15 cellular contexts compared by ENCODE assay signal in genomic region chr13:44760434-44760833, GRCh38.
DNase-seq lines count a peak whose midpoint lies in the region; ATAC-seq, FAIRE-seq and TF ChIP-seq lines count a peak whose summit lies in the region.
"Had no signal": no experiment of that assay in that cellular context is flagged by ENCODE, and none has a peak within 500 bp of the region (broad histone marks: within the 10 kb centered on the region; RNA-seq: fewer than 3 reads in every experiment).

No MANE protein-coding gene starts in this region.

- H3K27me3 ChIP-seq in IMR-90 (ENCODE audit: control insufficient read depth, insufficient read depth, low read length) (no peaks in the 10 kb centered on the region), pancreas (no peaks in the 10 kb centered on the region), H9 (ENCODE audit: insufficient read depth, low read length) (no peaks in the 10 kb centered on the region)

- FAIRE-seq in pancreas (lab: Jason Lieb, UNC) = no peak
- FAIRE-seq: colon, endothelial cell of umbilical vein, HTR-8/SVneo had no signal

- peaks cover 14% of the 10 kb centered on the region for H3K9me1 ChIP-seq in IMR-90 (ENCODE audit: insufficient read depth, low read length)

- H3K56ac ChIP-seq in IMR-90 (ENCODE audit: extremely low read depth, insufficient read depth, low read length) = no peak overlapping the region
- no peak overlapping the region for H3K56ac ChIP-seq in H9 (ENCODE audit: insufficient read length, low read depth, low read length)

- H3K9me3 Mint-ChIP-seq in H9 (no peaks in the 10 kb centered on the region), glutamatergic neuron (ENCODE audit: unreplicated experiment) (no peaks in the 10 kb centered on the region)
- H3K9me3 Mint-ChIP-seq in activated CD8-positive, alpha-beta T cell treated with anti-CD3 and anti-CD28 coated beads, Interleukin-2, amount 10 ng/mL, durations not matched to agents 7 days and 5 days (ENCODE audit: insufficient read depth) = no peaks in the 10 kb centered on the region
- H3K9me3 Mint-ChIP-seq: naive thymus-derived CD8-positive, alpha-beta T cell had no signal

- H3K4me1 Mint-ChIP-seq in H9 (peaks cover 18 to 29% of the 10 kb centered on the region in 2 experiments), glutamatergic neuron (ENCODE audit: low read depth, unreplicated experiment) (peaks cover 4% of the 10 kb centered on the region)
- H3K4me1 Mint-ChIP-seq in activated CD8-positive, alpha-beta T cell treated with anti-CD3 and anti-CD28 coated beads, Interleukin-2, amount 10 ng/mL, durations not matched to agents 7 days and 5 days (ENCODE audit: low read depth) = no peaks in the 10 kb centered on the region
- H3K4me1 Mint-ChIP-seq: naive thymus-derived CD8-positive, alpha-beta T cell had no signal

- dilution Hi-C loops in IMR-90 (cut with HindIII; ENCODE audit: low sequenced_read_pairs, unreplicated experiment) = no loop called here

- H3K4me3 Mint-ChIP-seq in H9 = no peak overlapping the region
- H3K4me3 Mint-ChIP-seq in activated CD8-positive, alpha-beta T cell treated with anti-CD3 and anti-CD28 coated beads, Interleukin-2, amount 10 ng/mL, durations not matched to agents 7 days and 5 days = no peak overlapping the region
- no peak overlapping the region for H3K4me3 Mint-ChIP-seq in glutamatergic neuron (ENCODE audit: unreplicated experiment)
- H3K4me3 Mint-ChIP-seq: naive thymus-derived CD8-positive, alpha-beta T cell had no signal

- no peaks in the 10 kb centered on the region for H3K36me3 ChIP-seq in IMR-90 (ENCODE audit: control insufficient read depth, insufficient read depth, low read length)
- no peaks in the 10 kb centered on the region for H3K36me3 ChIP-seq in pancreas

- H3K23ac ChIP-seq in IMR-90 (ENCODE audit: low read depth, low read length) = no peak overlapping the region
- H3K23ac ChIP-seq in H9 (ENCODE audit: insufficient read length, low read depth, low read length) = no peak overlapping the region

- no peak overlapping the region for H4K5ac ChIP-seq in IMR-90 (ENCODE audit: low read depth, low read length)
- no peak overlapping the region for H4K5ac ChIP-seq in H9 (ENCODE audit: insufficient read length, low read depth, low read length)

- peak overlapping the region in 1 of 2 experiments; percentile 65; a peak in 1 of 4 replicates for H4K8ac ChIP-seq in IMR-90 (ENCODE audit: low read depth in 2 of 2, low read length in 2 of 2)
- H4K8ac ChIP-seq in H9 (replicated peaks; ENCODE audit: insufficient read length, low read depth, low read length) = no peak overlapping the region

- POLR2A ChIA-PET in IMR-90 (lab: Charles Lee; ENCODE audit: unreplicated experiment) = no interaction called here
- POLR2A ChIA-PET in activated CD8-positive, alpha-beta T cell treated with anti-CD3 and anti-CD28 coated beads, Interleukin-2, amount 10 ng/mL, durations not matched to agents 7 days and 5 days (lab: Charles Lee) = interaction anchor here (0.5 to 0.6 kb wide), 2 partner anchors 229 to 534 kb away, joined by 3 read pairs; partner anchors contain the start of gene NUFIP1

- H2BK12ac ChIP-seq in H9 (ENCODE audit: insufficient read length, low read depth, low read length) = no peak overlapping the region

- no peaks in the 10 kb centered on the region for H4K20me1 ChIP-seq in IMR-90 (ENCODE audit: insufficient read depth, low read length)
- H4K20me1 ChIP-seq in H9 (ENCODE audit: control insufficient read depth, insufficient read depth, insufficient read length) = no peaks in the 10 kb centered on the region

- H3K27ac ChIP-seq in 22Rv1 = peak overlapping the region; percentile 95
- H3K27ac ChIP-seq in IMR-90 (ENCODE audit: insufficient read depth, low read length) = no peak overlapping the region
- H3K27ac ChIP-seq in epithelial cell of prostate = peak overlapping the region; percentile 97
- H3K27ac ChIP-seq in pancreas = peak overlapping the region; percentile 82 to 90 (median 88)
- H3K27ac ChIP-seq in H9 (ENCODE audit: insufficient read length, low read depth, low read length) = no peak overlapping the region

- H4K91ac ChIP-seq in IMR-90 (ENCODE audit: insufficient read depth, low read depth, low read length) = 0 out of 2 replicates have a peak overlapping the region, but pooled peaks have one; percentile 31
- H4K91ac ChIP-seq in H9 (ENCODE audit: insufficient read length, low read depth, low read length) = no peak overlapping the region

- no peak overlapping the region for H2BK5ac ChIP-seq in IMR-90 (ENCODE audit: low read depth, low read length, poor library complexity, severe bottlenecking)
- H2BK5ac ChIP-seq in H9 (ENCODE audit: insufficient read length, low read length) = no peak overlapping the region

- peak overlapping the region; percentile 1 for H3K4ac ChIP-seq in IMR-90 (ENCODE audit: low read depth, low read length)
- no peak overlapping the region for H3K4ac ChIP-seq in H9 (ENCODE audit: low read depth, low read length)

- H3K14ac ChIP-seq in IMR-90 (replicated peaks; ENCODE audit: low read depth, low read length) = peak overlapping the region; percentile 0; the same call in 1 of the 2 replicates
- H3K14ac ChIP-seq in H9 (ENCODE audit: insufficient read depth, low read length) = no peak overlapping the region

- H3K23me2 ChIP-seq in H9 (ENCODE audit: insufficient read length, low read depth, low read length, poor library complexity, severe bottlenecking) = no peaks in the 10 kb centered on the region

- H2BK20ac ChIP-seq in IMR-90 (ENCODE audit: low read depth, low read length) (0 out of 2 replicates have a peak overlapping the region, but pooled peaks have one; percentile 97), H9 (ENCODE audit: low read depth, low read length, poor library complexity, severe bottlenecking) (no peak overlapping the region)

- CTCF ChIA-PET in IMR-90 (lab: Yijun Ruan, JAX) = no interaction called here
- CTCF ChIA-PET in activated CD8-positive, alpha-beta T cell treated with anti-CD3 and anti-CD28 coated beads, Interleukin-2, amount 10 ng/mL, durations not matched to agents 7 days and 5 days (lab: Charles Lee) = interaction anchor here (0.6 to 0.9 kb wide), 2 partner anchors 11 to 161 kb away, joined by 3 read pairs; no protein-coding TSS in a partner anchor

- H3K79me2 ChIP-seq in H9 (ENCODE audit: insufficient read depth, low read length) = no peaks in the 10 kb centered on the region

- H3K36me3 Mint-ChIP-seq in H9 (ENCODE audit: insufficient read depth in 1 of 3, low read depth in 3 of 3) (no peaks in the 10 kb centered on the region; a peak in 1 of 7 replicates), glutamatergic neuron (ENCODE audit: unreplicated experiment) (no peaks in the 10 kb centered on the region)
- H3K36me3 Mint-ChIP-seq in activated CD8-positive, alpha-beta T cell treated with anti-CD3 and anti-CD28 coated beads, Interleukin-2, amount 10 ng/mL, durations not matched to agents 7 days and 5 days (ENCODE audit: low read depth) = no peaks in the 10 kb centered on the region
- H3K36me3 Mint-ChIP-seq: naive thymus-derived CD8-positive, alpha-beta T cell had no signal

- TF ChIP-seq POLR2A in IMR-90 (IDR thresholded peaks at IDR 0.05; ENCODE audit: low read depth, low read length) = no peak

- no peaks in the 10 kb centered on the region for H3K79me1 ChIP-seq in IMR-90 (ENCODE audit: low read depth in 1 of 2, low read length in 2 of 2)
- no peaks in the 10 kb centered on the region for H3K79me1 ChIP-seq in H9 (ENCODE audit: insufficient read depth, low read depth, low read length, poor library complexity, severe bottlenecking)

- no peak for ATAC-seq in IMR-90 (ENCODE audit: low read depth)
- peak in 2 of 4 donors; percentile 9 to 18 for ATAC-seq in pancreas
- ATAC-seq in HG03571 (IDR thresholded peaks at IDR 0.05; ENCODE audit: unreplicated experiment) = no peak
- no peak for ATAC-seq in activated CD8-positive, alpha-beta T cell treated with anti-CD3 and anti-CD28 coated beads, Interleukin-2, amount 10 ng/mL, durations not matched to agents 7 days and 5 days
- ATAC-seq: naive thymus-derived CD8-positive, alpha-beta T cell had no signal

- intact Hi-C loops in IMR-90 (cut with micrococcal nuclease) (no loop called here), pancreas (cut with DNase I) (no loop called here)

- H2AFZ ChIP-seq in IMR-90 (replicated peaks; ENCODE audit: low read length, poor library complexity) = no peak overlapping the region
- no peak overlapping the region for H2AFZ ChIP-seq in H9 (ENCODE audit: low read length)

- TF ChIP-seq CTCF in 22Rv1 (IDR thresholded peaks at IDR 0.05) (no peak), IMR-90 (conservative IDR thresholded peaks at IDR 0.05; ENCODE audit: low read depth, low read length) (no peak), pancreas (IDR thresholded peaks at IDR 0.05) (no peak), H9 (conservative IDR thresholded peaks at IDR 0.05) (no peak), glutamatergic neuron (IDR thresholded peaks at IDR 0.05; ENCODE audit: partially characterized antibody, unreplicated experiment) (no peak)

- H2BK120ac ChIP-seq in IMR-90 (ENCODE audit: low read depth, low read length) (peak overlapping the region; percentile 85; the same call in 1 of the 2 replicates), H9 (ENCODE audit: low read depth, low read length, poor library complexity, severe bottlenecking) (no peak overlapping the region)

- H3K27me3 Mint-ChIP-seq in H9 (ENCODE audit: low read depth) = peaks cover 3% of the 10 kb centered on the region; the same call in 1 of the 2 replicates
- no peaks in the 10 kb centered on the region for H3K27me3 Mint-ChIP-seq in activated CD8-positive, alpha-beta T cell treated with anti-CD3 and anti-CD28 coated beads, Interleukin-2, amount 10 ng/mL, durations not matched to agents 7 days and 5 days (ENCODE audit: low read depth)
- H3K27me3 Mint-ChIP-seq in glutamatergic neuron (ENCODE audit: unreplicated experiment) = no peaks in the 10 kb centered on the region

- H3K18ac ChIP-seq in IMR-90 (ENCODE audit: low read depth, low read length) (no peak overlapping the region), H9 (ENCODE audit: insufficient read length, low read depth, low read length) (no peak overlapping the region)

- no peak overlapping the region for H3K27ac Mint-ChIP-seq in H9
- H3K27ac Mint-ChIP-seq in activated CD8-positive, alpha-beta T cell treated with anti-CD3 and anti-CD28 coated beads, Interleukin-2, amount 10 ng/mL, durations not matched to agents 7 days and 5 days = no peak overlapping the region
- no peak overlapping the region for H3K27ac Mint-ChIP-seq in glutamatergic neuron (ENCODE audit: unreplicated experiment)

- in situ Hi-C loops in IMR-90 (cut with MboI; ENCODE audit: low sequenced_read_pairs) = no loop called here

- H3K4me3 ChIP-seq in IMR-90 (ENCODE audit: insufficient read depth, low read depth, low read length) (no peak overlapping the region), pancreas (no peak overlapping the region)
- H3K4me3 ChIP-seq: lung had no signal

- DNase-seq in IMR-90 (no peak), epithelial cell of prostate (ENCODE audit: low read depth, low spot score) (peak; percentile 41), pancreas (no peak), H9 (no peak), glutamatergic neuron (no peak)
- no peak for DNase-seq in activated CD8-positive, alpha-beta T cell treated with anti-CD3 and anti-CD28 coated beads, Interleukin-2, amount 10 ng/mL, durations not matched to agents 7 days and 5 days
- DNase-seq: activated CD4-positive, CD25-positive, alpha-beta regulatory T cell treated with anti-CD3 and anti-CD28 coated beads, Interleukin-2, amount 50 U/mL, for 72 hours; naive thymus-derived CD8-positive, alpha-beta T cell; stimulated activated naive CD4-positive, alpha-beta T cell had no signal

- peak overlapping the region; percentile 6; the same call in 1 of the 2 replicates for H2AK5ac ChIP-seq in IMR-90 (ENCODE audit: low read depth, low read length)
- no peak overlapping the region for H2AK5ac ChIP-seq in H9 (ENCODE audit: insufficient read length, low read length)

- H3K9me3 ChIP-seq in IMR-90 (ENCODE audit: control insufficient read depth, insufficient read depth, low read length) (no peaks in the 10 kb centered on the region), pancreas (no peaks in the 10 kb centered on the region), H9 (ENCODE audit: control insufficient read depth, low read depth, low read length) (no peaks in the 10 kb centered on the region)

- peak overlapping the region; percentile 62; the same call in 1 of the 3 replicates for H2BK15ac ChIP-seq in IMR-90 (ENCODE audit: low read depth, low read length)
- no peak overlapping the region for H2BK15ac ChIP-seq in H9 (ENCODE audit: low read depth, low read length)

- no peak for TF ChIP-seq RAD21 in IMR-90 (IDR thresholded peaks at IDR 0.05; ENCODE audit: low read length)

- H3K4me1 ChIP-seq in IMR-90 (ENCODE audit: control insufficient read depth, insufficient read depth, low read length) (peaks cover 12% of the 10 kb centered on the region), pancreas (peaks cover 45 to 64% (median 57%) of the 10 kb centered on the region in 3 donors), H9 (ENCODE audit: insufficient read depth, low read length) (no peaks in the 10 kb centered on the region)

- no TSS peak for BruUV-seq in IMR-90 (replicated peaks; lab: Mats Ljungman, UMichigan)

- no peak overlapping the region for H3T11ph ChIP-seq in H9 (ENCODE audit: low read length)

- no peak overlapping the region for H3K4me2 ChIP-seq in IMR-90 (ENCODE audit: low read depth, low read length)
- no peak overlapping the region for H3K4me2 ChIP-seq in H9 (ENCODE audit: insufficient read depth, insufficient read length, low read length)

- H3K9ac ChIP-seq in IMR-90 (ENCODE audit: low read depth, low read length) (no peak overlapping the region), H9 (ENCODE audit: extremely low read depth, insufficient read length, low read length) (no peak overlapping the region)

- H2AK9ac ChIP-seq in IMR-90 (replicated peaks; ENCODE audit: low read depth, low read length, poor library complexity) = no peak overlapping the region

- no CpG with 5 or more reads among the region's 1 CpG for WGBS in IMR-90 (ENCODE audit: extremely low coverage in 2 of 2, insufficient read length in 1 of 2), 2 experiments
- 24 to 63% methylated on average over 1 of the region's 1 CpG for WGBS in pancreas, 2 donors
- WGBS in H9 (ENCODE audit: extremely low coverage, insufficient read length, low lambda C conversion rate) = no CpG with 5 or more reads among the region's 1 CpG

Comparison
In these comparisons a context has a peak if more than half of its experiments do, and no peak if none do; other contexts are left out.
1. H3K27ac ChIP-seq: peak in 22Rv1 (single experiment), epithelial cell of prostate (single experiment) and pancreas (4 of 4); none in IMR-90 (single experiment) and H9 (single experiment).